ENCODE assay signal across 7 cellular contexts in genomic region chr15:68578960-68579935, GRCh38. TPM values are rescaled to one million over a fixed set of nuclear protein-coding genes. Genes with fewer than 3 reads are reported as not detected.
A peak's percentile ranks its signal among the peaks of the same experiment; 100 is the strongest.
DNase-seq lines count a peak whose midpoint lies in the region; ATAC-seq, FAIRE-seq and TF ChIP-seq lines count a peak whose summit lies in the region.

Gene CORO2B (plus strand): TSS chr15:68578993. CDS start chr15:68579263, 270 bp downstream.

- WGBS in prostate gland = 3% methylated on average over 54 of the region's 96 CpGs

- H3K4me3 Mint-ChIP-seq in activated naive CD8-positive, alpha-beta T cell treated with anti-CD3 and anti-CD28 coated beads, Interleukin-2, amount 50 U/mL, for 24 hours = peak within 1 kb of the TSS; percentile 71

- H3K4me1 ChIP-seq in prostate gland (replicated peaks) = no peaks in the 10 kb centered on the region

- ATAC-seq in activated naive CD8-positive, alpha-beta T cell treated with anti-CD3 and anti-CD28 coated beads, Interleukin-2, amount 50 U/mL, for 24 hours = no peak
- no peak for ATAC-seq in HG03045 (IDR thresholded peaks at IDR 0.05; ENCODE audit: unreplicated experiment)

- peaks cover 13% of the 10 kb centered on the region for H3K4me1 Mint-ChIP-seq in activated naive CD8-positive, alpha-beta T cell treated with anti-CD3 and anti-CD28 coated beads, Interleukin-2, amount 50 U/mL, for 24 hours

- intact Hi-C loops in prostate gland (cut with DNase I) = no loop called here

- no peaks in the 10 kb centered on the region for H3K9me3 Mint-ChIP-seq in activated naive CD8-positive, alpha-beta T cell treated with anti-CD3 and anti-CD28 coated beads, Interleukin-2, amount 50 U/mL, for 24 hours

- no peaks in the 10 kb centered on the region for H3K27me3 ChIP-seq in prostate gland (replicated peaks; ENCODE audit: insufficient read depth)

- H3K9me3 ChIP-seq in prostate gland = no peaks in the 10 kb centered on the region

- H3K27ac ChIP-seq in prostate gland = peak within 1 kb of the TSS; percentile 49 to 53

- H3K27me3 Mint-ChIP-seq in activated naive CD8-positive, alpha-beta T cell treated with anti-CD3 and anti-CD28 coated beads, Interleukin-2, amount 50 U/mL, for 24 hours = peaks cover 47% of the 10 kb centered on the region

- FAIRE-seq in RCC 7860 (lab: Jason Lieb, UNC) = no peak

- H3K36me3 ChIP-seq in prostate gland = no peaks in the 10 kb centered on the region

- peak within 1 kb of the TSS; percentile 42 to 56 for H3K4me3 ChIP-seq in prostate gland

- DNase-seq in ELF-1 (ENCODE audit: low read depth, low spot score) (peak; percentile 60), NCI-H1694 (lab: John Stamatoyannopoulos, UW) (peak; percentile 18), hepatic stellate cell (ENCODE audit: low spot score) (peak; percentile 54), prostate gland (ENCODE audit: low spot score) (peak; percentile 6), RCC 7860 (ENCODE audit: low spot score) (no peak)
- DNase-seq in activated naive CD8-positive, alpha-beta T cell treated with anti-CD3 and anti-CD28 coated beads, Interleukin-2, amount 50 U/mL, for 24 hours = peak; percentile 19

- H3K27ac Mint-ChIP-seq in activated naive CD8-positive, alpha-beta T cell treated with anti-CD3 and anti-CD28 coated beads, Interleukin-2, amount 50 U/mL, for 24 hours = no peak within 1 kb of the TSS

- H3K36me3 Mint-ChIP-seq in activated naive CD8-positive, alpha-beta T cell treated with anti-CD3 and anti-CD28 coated beads, Interleukin-2, amount 50 U/mL, for 24 hours (ENCODE audit: low read depth) = no peaks in the 10 kb centered on the region

- no peak for TF ChIP-seq POLR2A in prostate gland (IDR thresholded peaks at IDR 0.05)

- no peak for TF ChIP-seq CTCF in prostate gland (IDR thresholded peaks at IDR 0.05)

RNA-seq across cellular contexts. Expression of gene CORO2B, which starts in this region (rescaled TPM):
- total RNA-seq in prostate gland = 1 to 10 TPM in 1 of 2 donors, under 1 TPM in 1; 0.50 to 1.4 TPM
